ENCODE assay signal across 10 cellular contexts in the genomic region with DNA sequence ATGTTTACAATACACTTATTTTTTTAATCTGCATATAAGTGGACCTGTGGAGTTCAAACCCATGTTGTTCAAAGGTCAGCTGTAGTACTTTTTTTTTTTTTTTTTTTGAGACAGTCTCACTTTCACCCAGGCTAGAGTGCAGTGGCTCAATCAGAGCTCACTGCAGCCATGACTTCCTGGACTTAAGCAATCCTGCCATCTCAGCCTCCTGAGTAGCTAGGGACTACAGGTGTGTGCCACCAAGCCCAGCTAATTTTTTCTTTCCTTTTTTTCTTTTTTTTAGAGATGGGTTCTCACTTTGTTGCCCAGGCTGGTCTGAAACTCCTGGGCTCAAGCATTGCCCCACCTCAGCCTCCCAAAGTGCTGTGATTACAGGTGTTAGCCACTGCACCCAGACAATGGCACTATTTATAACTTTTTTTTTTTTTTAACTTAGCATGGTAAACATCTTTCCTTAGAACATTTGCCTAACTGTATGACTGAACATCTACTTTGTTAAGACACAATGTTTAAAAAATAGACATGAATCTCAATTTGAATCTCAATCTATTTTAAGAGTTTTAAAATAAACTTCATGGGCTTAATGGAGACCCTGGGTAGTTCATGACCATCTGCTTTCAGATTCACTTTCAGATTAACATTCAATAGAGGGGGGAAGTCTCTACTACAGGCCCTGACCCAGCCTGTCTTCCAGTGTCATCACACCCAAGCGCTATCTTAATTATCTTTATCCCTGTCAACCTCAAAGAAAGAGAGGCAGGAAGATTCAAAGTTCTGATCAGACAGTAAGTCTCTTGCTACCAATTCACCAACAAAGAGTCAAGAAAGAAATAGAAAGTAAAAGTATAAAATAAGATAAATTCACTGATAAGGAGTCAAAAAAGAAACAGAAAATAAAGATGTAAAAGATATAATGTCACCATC.
DNase-seq lines count a peak whose midpoint lies in the region; ATAC-seq and TF ChIP-seq lines count a peak whose summit lies in the region.
"Had no signal": no experiment of that assay in that cellular context is flagged by ENCODE, and none has a peak within 500 bp of the region (broad histone marks: within the 10 kb centered on the region; RNA-seq: fewer than 3 reads in every experiment).

No MANE protein-coding gene starts in this region.

- H3K27me3 ChIP-seq in Peyer's patch: no peaks in the 10 kb centered on the region
- peaks cover 0 to 89% of the 10 kb centered on the region in 2 donors for H3K27me3 ChIP-seq in left lung
- H3K27me3 ChIP-seq: SJSA1, vagina had no signal

- no peak for DNase-seq in activated naive CD4-positive, alpha-beta T cell treated with anti-CD3 and anti-CD28 coated beads for 36 hours
- no peak for DNase-seq in activated naive CD4-positive, alpha-beta T cell treated with Interleukin-2 at 50 U/mL for 16 hours
- DNase-seq in Peyer's patch (no peak), DMS153 treated with DMSO at 0.1 percent for 48 hours (lab: John Stamatoyannopoulos, UW; ENCODE audit: unreplicated experiment) (no peak), left lung (no peak), NCI-H2029 treated with DMSO at 0.1 percent for 48 hours (lab: John Stamatoyannopoulos, UW) (no peak)

- H3K27ac ChIP-seq in Peyer's patch (peak overlapping the region in 3 of 4 donors; percentile 15 to 48 (median 18)), left lung (peak overlapping the region in 1 of 2 donors; percentile 1)
- H3K27ac ChIP-seq: SJSA1, vagina had no signal

- peaks cover 6% of the 10 kb centered on the region for H3K9me3 Mint-ChIP-seq in activated naive CD4-positive, alpha-beta T cell treated with anti-CD3 and anti-CD28 coated beads for 36 hours
- peaks cover 6% of the 10 kb centered on the region for H3K9me3 Mint-ChIP-seq in stimulated activated naive CD8-positive, alpha-beta T cell treated with anti-CD3 and anti-CD28 coated beads, Interleukin-15, Interleukin-2, amounts not matched to agents 100 ng/mL and 50 ng/mL, for 24 hours

- peaks cover 0 to 18% (median 3%) of the 10 kb centered on the region in 4 donors for H3K4me1 ChIP-seq in Peyer's patch
- peaks cover 0 to 4% of the 10 kb centered on the region in 2 donors for H3K4me1 ChIP-seq in left lung

- H3K27ac Mint-ChIP-seq in activated naive CD4-positive, alpha-beta T cell treated with anti-CD3 and anti-CD28 coated beads for 36 hours: peak overlapping the region; percentile 89
- peak overlapping the region; percentile 93 for H3K27ac Mint-ChIP-seq in stimulated activated naive CD8-positive, alpha-beta T cell treated with anti-CD3 and anti-CD28 coated beads, Interleukin-15, Interleukin-2, amounts not matched to agents 100 ng/mL and 50 ng/mL, for 24 hours

- peaks cover 0 to 5% (median 0%) of the 10 kb centered on the region in 3 donors for H3K36me3 ChIP-seq in Peyer's patch
- no peaks in the 10 kb centered on the region for H3K36me3 ChIP-seq in left lung
- H3K36me3 ChIP-seq: vagina had no signal

- intact Hi-C loops in activated naive CD4-positive, alpha-beta T cell treated with anti-CD3 and anti-CD28 coated beads for 36 hours (cut with micrococcal nuclease): loop anchor here (1.0 to 2.0 kb wide), 5 partner anchors 9 to 201 kb away; no protein-coding TSS in a partner anchor
- intact Hi-C loops in left lung (cut with DNase I): no loop called here

- H3K4me3 ChIP-seq in Peyer's patch (no peak overlapping the region), left lung (no peak overlapping the region)
- H3K4me3 ChIP-seq: SJSA1, vagina had no signal

- peak overlapping the region; percentile 62 for H3K4me3 Mint-ChIP-seq in activated naive CD4-positive, alpha-beta T cell treated with anti-CD3 and anti-CD28 coated beads for 36 hours
- H3K4me3 Mint-ChIP-seq in stimulated activated naive CD8-positive, alpha-beta T cell treated with anti-CD3 and anti-CD28 coated beads, Interleukin-15, Interleukin-2, amounts not matched to agents 100 ng/mL and 50 ng/mL, for 24 hours: peak overlapping the region; percentile 80

- H3K27me3 Mint-ChIP-seq in activated naive CD4-positive, alpha-beta T cell treated with anti-CD3 and anti-CD28 coated beads for 36 hours (ENCODE audit: low read depth): no peaks in the 10 kb centered on the region
- H3K27me3 Mint-ChIP-seq in stimulated activated naive CD8-positive, alpha-beta T cell treated with anti-CD3 and anti-CD28 coated beads, Interleukin-15, Interleukin-2, amounts not matched to agents 100 ng/mL and 50 ng/mL, for 24 hours: no peaks in the 10 kb centered on the region

- H3K36me3 Mint-ChIP-seq in activated naive CD4-positive, alpha-beta T cell treated with anti-CD3 and anti-CD28 coated beads for 36 hours (ENCODE audit: low read depth): peaks cover 39% of the 10 kb centered on the region
- peaks cover 26% of the 10 kb centered on the region for H3K36me3 Mint-ChIP-seq in stimulated activated naive CD8-positive, alpha-beta T cell treated with anti-CD3 and anti-CD28 coated beads, Interleukin-15, Interleukin-2, amounts not matched to agents 100 ng/mL and 50 ng/mL, for 24 hours (ENCODE audit: low read depth)

- ATAC-seq in HG02884 (IDR thresholded peaks at IDR 0.05; ENCODE audit: unreplicated experiment): peak; percentile 89
- ATAC-seq in left lung: no peak

- H3K4me1 Mint-ChIP-seq in activated naive CD4-positive, alpha-beta T cell treated with anti-CD3 and anti-CD28 coated beads for 36 hours (ENCODE audit: low read depth): peaks cover 60% of the 10 kb centered on the region
- H3K4me1 Mint-ChIP-seq in stimulated activated naive CD8-positive, alpha-beta T cell treated with anti-CD3 and anti-CD28 coated beads, Interleukin-15, Interleukin-2, amounts not matched to agents 100 ng/mL and 50 ng/mL, for 24 hours (ENCODE audit: low read depth): peaks cover 63% of the 10 kb centered on the region

- TF ChIP-seq POLR2A in Peyer's patch (IDR thresholded peaks at IDR 0.05): no peak

- CTCF ChIA-PET in activated naive CD4-positive, alpha-beta T cell treated with anti-CD3 and anti-CD28 coated beads for 36 hours (lab: Charles Lee): interaction anchor here (0.6 to 2.1 kb wide), 4 partner anchors 9 to 70 kb away, joined by 3 to 7 read pairs (median 3); no protein-coding TSS in a partner anchor

- no peaks in the 10 kb centered on the region for H3K9me3 ChIP-seq in Peyer's patch
- peaks cover 0 to 13% of the 10 kb centered on the region in 2 donors for H3K9me3 ChIP-seq in left lung
- H3K9me3 ChIP-seq: vagina had no signal

- no peak for TF ChIP-seq CTCF in Peyer's patch (IDR thresholded peaks at IDR 0.05)
- no peak for TF ChIP-seq CTCF in left lung (IDR thresholded peaks at IDR 0.05)
